8 cellular contexts compared by ENCODE assay signal in genomic region chr3:48465531-48466378, GRCh38. TPM values are rescaled to one million over a fixed set of nuclear protein-coding genes. Genes with fewer than 3 reads are reported as not detected.
A peak's percentile ranks its signal among the peaks of the same experiment; 100 is the strongest.
DNase-seq lines count a peak whose midpoint lies in the region; ATAC-seq lines count a peak whose summit lies in the region.

No MANE protein-coding gene starts in this region.

- peak overlapping the region; percentile 96 for H3K27ac Mint-ChIP-seq in activated CD4-positive, alpha-beta T cell treated with anti-CD3 and anti-CD28 coated beads for 36 hours

- H3K4me1 Mint-ChIP-seq in activated CD4-positive, alpha-beta T cell treated with anti-CD3 and anti-CD28 coated beads for 36 hours: peaks cover 46% of the 10 kb centered on the region

- POLR2A ChIA-PET in activated CD4-positive, alpha-beta T cell treated with anti-CD3 and anti-CD28 coated beads for 36 hours (lab: Charles Lee): interaction anchor here (0.6 to 1.0 kb wide), 2 partner anchors 29 to 91 kb away, joined by 3 to 5 read pairs; partner anchors contain the start of gene PFKFB4

- H3K4me3 Mint-ChIP-seq in activated CD4-positive, alpha-beta T cell treated with anti-CD3 and anti-CD28 coated beads for 36 hours: peak overlapping the region; percentile 93

- H3K27me3 Mint-ChIP-seq in activated CD4-positive, alpha-beta T cell treated with anti-CD3 and anti-CD28 coated beads for 36 hours: no peaks in the 10 kb centered on the region

- DNase-seq in ACHN: peak; percentile 98
- peak; percentile 100 for DNase-seq in NCI-H226
- DNase-seq in activated CD4-positive, alpha-beta T cell treated with anti-CD3 and anti-CD28 coated beads for 36 hours: peak; percentile 90
- peak; percentile 98 for DNase-seq in kidney glomerular epithelial cell (lab: John Stamatoyannopoulos, UW)
- DNase-seq in stimulated activated CD4-positive, alpha-beta T cell treated with anti-CD3 and anti-CD28 coated beads, Interleukin-15, amount 100 ng/mL, for 24 hours: peak; percentile 88

- no peaks in the 10 kb centered on the region for H3K9me3 Mint-ChIP-seq in activated CD4-positive, alpha-beta T cell treated with anti-CD3 and anti-CD28 coated beads for 36 hours (ENCODE audit: low read depth)

- in situ Hi-C loops in ACHN (cut with HindIII; ENCODE audit: low pct_ligation_motif_present, low pct_unique_long_range_greater_than_20kb, low sequenced_read_pairs): no loop called here

- peaks cover 50% of the 10 kb centered on the region for H3K36me3 Mint-ChIP-seq in activated CD4-positive, alpha-beta T cell treated with anti-CD3 and anti-CD28 coated beads for 36 hours (ENCODE audit: low read depth)

- peak overlapping the region; percentile 100 for H3K27ac ChIP-seq in cingulate gyrus (ENCODE audit: low read depth, low read length)

- intact Hi-C loops in activated CD4-positive, alpha-beta T cell treated with anti-CD3 and anti-CD28 coated beads for 36 hours (cut with DNase I, micrococcal nuclease): loop anchor here (1.0 to 5.0 kb wide), 5 partner anchors 19 to 93 kb away; partner anchors contain the start of genes ATRIP (in 1 of the 2), CCDC51 (in 1 of the 2) and TMA7 (in 1 of the 2)

- CTCF ChIA-PET in activated CD4-positive, alpha-beta T cell treated with anti-CD3 and anti-CD28 coated beads for 36 hours (lab: Charles Lee): interaction anchor here (0.8 to 1.7 kb wide), 3 partner anchors 29 to 83 kb away, joined by 4 to 8 read pairs (median 8); no protein-coding TSS in a partner anchor

- peak; percentile 61 for ATAC-seq in GM18858 (IDR thresholded peaks at IDR 0.05; ENCODE audit: unreplicated experiment)
- ATAC-seq in HG03066 (IDR thresholded peaks at IDR 0.05; ENCODE audit: low read depth, unreplicated experiment): peak; percentile 89
- peak; percentile 92 for ATAC-seq in activated CD4-positive, alpha-beta T cell treated with anti-CD3 and anti-CD28 coated beads for 36 hours

RNA-seq across cellular contexts. Expression of gene ATRIP, which starts 19.2 kb away (rescaled TPM):
- total RNA-seq in activated CD4-positive, alpha-beta T cell treated with anti-CD3 and anti-CD28 coated beads for 36 hours: 10 to 100 TPM; 16.8 to 21.0 TPM

RNA-seq across cellular contexts. Expression of gene TMA7, which starts 25.7 kb away (rescaled TPM):
- total RNA-seq in activated CD4-positive, alpha-beta T cell treated with anti-CD3 and anti-CD28 coated beads for 36 hours: 100 to 1,000 TPM; 260 to 324 TPM

RNA-seq across cellular contexts. Expression of gene CCDC51, which starts 25.8 kb away (rescaled TPM):
- total RNA-seq in activated CD4-positive, alpha-beta T cell treated with anti-CD3 and anti-CD28 coated beads for 36 hours: 10 to 100 TPM; 17.5 to 25.0 TPM

RNA-seq across cellular contexts. Expression of gene PLXNB1, which starts 35.9 kb away (rescaled TPM):
- 1 to 10 TPM; 3.7 to 5.1 TPM for total RNA-seq in activated CD4-positive, alpha-beta T cell treated with anti-CD3 and anti-CD28 coated beads for 36 hours

RNA-seq across cellular contexts. Expression of gene SHISA5, which starts 38.2 kb away (rescaled TPM):
- 10 to 100 TPM; 52.9 to 68.8 TPM for total RNA-seq in activated CD4-positive, alpha-beta T cell treated with anti-CD3 and anti-CD28 coated beads for 36 hours

Comparison
In these comparisons a context has a peak if more than half of its experiments do, and no peak if none do; other contexts are left out.
1. Peak in every context shown above with its lines: DNase-seq, ATAC-seq and H3K27ac ChIP-seq.